21 cellular contexts compared by ENCODE assay signal in genomic region chr2:46323671-46324207, GRCh38. TPM values are rescaled to one million over a fixed set of nuclear protein-coding genes. Genes with fewer than 3 reads are reported as not detected.
DNase-seq lines count a peak whose midpoint lies in the region; ATAC-seq and TF ChIP-seq lines count a peak whose summit lies in the region.
"Had no signal": no experiment of that assay in that cellular context is flagged by ENCODE, and none has a peak within 500 bp of the region (broad histone marks: within the 10 kb centered on the region; RNA-seq: fewer than 3 reads in every experiment).

No MANE protein-coding gene starts in this region.

- 61% methylated on average over 6 of the region's 6 CpGs for WGBS in smooth muscle cell (ENCODE audit: low lambda C conversion rate)

- H4K20me1 ChIP-seq in smooth muscle cell (ENCODE audit: low read depth), result peaks cover 70% of the 10 kb centered on the region

- TF ChIP-seq CTCF in epithelial cell of esophagus (IDR thresholded peaks at IDR 0.05; ENCODE audit: insufficient read depth, low read depth, low read length, missing control alignments) (no peak), smooth muscle cell (IDR thresholded peaks at IDR 0.05; ENCODE audit: borderline replicate concordance, insufficient read depth, poor library complexity, severe bottlenecking) (no peak), glutamatergic neuron (IDR thresholded peaks at IDR 0.05; ENCODE audit: partially characterized antibody, unreplicated experiment) (no peak)

- H3K4me1 Mint-ChIP-seq in glutamatergic neuron (ENCODE audit: low read depth, unreplicated experiment), result no peaks in the 10 kb centered on the region
- H3K4me1 Mint-ChIP-seq in activated CD8-positive, alpha-beta T cell treated with anti-CD3 and anti-CD28 coated beads, Interleukin-2, amount 10 ng/mL, durations not matched to agents 7 days and 5 days (ENCODE audit: low read depth), result peaks cover 11% of the 10 kb centered on the region
- H3K4me1 Mint-ChIP-seq: B cell had no signal

- peak; percentile 52 for DNase-seq in NCI-H2029 (lab: John Stamatoyannopoulos, UW)
- DNase-seq in NCI-H2029 treated with DMSO at 0.1 percent for 48 hours (lab: John Stamatoyannopoulos, UW), result no peak
- peak; percentile 9 for DNase-seq in HCEC 1CT
- peak; percentile 80 for DNase-seq in epithelial cell of esophagus (ENCODE audit: low read depth)
- DNase-seq in smooth muscle cell (lab: John Stamatoyannopoulos, UW; ENCODE audit: unreplicated experiment), result no peak
- no peak for DNase-seq in NCI-H1105 (lab: John Stamatoyannopoulos, UW)
- DNase-seq in glutamatergic neuron, result no peak
- DNase-seq in activated CD8-positive, alpha-beta T cell treated with anti-CD3 and anti-CD28 coated beads, Interleukin-2, amount 10 ng/mL, durations not matched to agents 7 days and 5 days, result no peak
- DNase-seq: Caco-2; CD4-positive, alpha-beta T cell; DMS153; H9; NCI-H1105 treated with DMSO at 0.1 percent for 48 hours; NCI-H1694; NCI-H2227 treated with DMSO at 0.1 percent for 48 hours; NCI-H510A treated with DMSO at 0.1 percent for 48 hours; NCI-H82; OCI-M1; SIG-M5 had no signal

- H3K9me3 ChIP-seq in smooth muscle cell (replicated peaks; ENCODE audit: low read depth), result no peaks in the 10 kb centered on the region
- H3K9me3 ChIP-seq: Caco-2 had no signal

- H3K4me1 ChIP-seq in smooth muscle cell (ENCODE audit: low read depth), result peaks cover 22% of the 10 kb centered on the region

- no peak for ATAC-seq in activated CD8-positive, alpha-beta T cell treated with anti-CD3 and anti-CD28 coated beads, Interleukin-2, amount 10 ng/mL, durations not matched to agents 7 days and 5 days

- H3K9me3 Mint-ChIP-seq in glutamatergic neuron (ENCODE audit: unreplicated experiment), result no peaks in the 10 kb centered on the region
- H3K9me3 Mint-ChIP-seq in activated CD8-positive, alpha-beta T cell treated with anti-CD3 and anti-CD28 coated beads, Interleukin-2, amount 10 ng/mL, durations not matched to agents 7 days and 5 days (ENCODE audit: insufficient read depth), result no peaks in the 10 kb centered on the region
- H3K9me3 Mint-ChIP-seq: CD4-positive, alpha-beta T cell; H9 had no signal

- H3K27me3 Mint-ChIP-seq in glutamatergic neuron (ENCODE audit: unreplicated experiment), result no peaks in the 10 kb centered on the region
- H3K27me3 Mint-ChIP-seq in activated CD8-positive, alpha-beta T cell treated with anti-CD3 and anti-CD28 coated beads, Interleukin-2, amount 10 ng/mL, durations not matched to agents 7 days and 5 days (ENCODE audit: low read depth), result peaks cover 30% of the 10 kb centered on the region
- H3K27me3 Mint-ChIP-seq: CD4-positive, alpha-beta T cell had no signal

- CTCF ChIA-PET in activated CD8-positive, alpha-beta T cell treated with anti-CD3 and anti-CD28 coated beads, Interleukin-2, amount 10 ng/mL, durations not matched to agents 7 days and 5 days (lab: Charles Lee), result no interaction called here

- no peaks in the 10 kb centered on the region for H3K36me3 ChIP-seq in smooth muscle cell (ENCODE audit: low read depth)

- no peak overlapping the region for H3K4me3 ChIP-seq in epithelial cell of esophagus (ENCODE audit: low read length)
- no peak overlapping the region for H3K4me3 ChIP-seq in smooth muscle cell

- H3K27ac ChIP-seq in smooth muscle cell (ENCODE audit: low read depth), result peak overlapping the region; percentile 96
- H3K27ac ChIP-seq: 22Rv1 had no signal

- H2AFZ ChIP-seq in smooth muscle cell (ENCODE audit: low read depth), result no peak overlapping the region

- peak overlapping the region; percentile 38 for H3K4me2 ChIP-seq in smooth muscle cell

- H3K27me3 ChIP-seq in smooth muscle cell (ENCODE audit: low read depth), result no peaks in the 10 kb centered on the region

- peaks cover 99% of the 10 kb centered on the region for H3K79me2 ChIP-seq in smooth muscle cell (ENCODE audit: low read depth)

- peaks cover 25% of the 10 kb centered on the region for H3F3A ChIP-seq in smooth muscle cell (ENCODE audit: low read depth)

- H3K9ac ChIP-seq in smooth muscle cell (ENCODE audit: low read depth), result no peak overlapping the region

- H3K4me3 Mint-ChIP-seq in glutamatergic neuron (ENCODE audit: unreplicated experiment), result no peak overlapping the region
- no peak overlapping the region for H3K4me3 Mint-ChIP-seq in activated CD8-positive, alpha-beta T cell treated with anti-CD3 and anti-CD28 coated beads, Interleukin-2, amount 10 ng/mL, durations not matched to agents 7 days and 5 days
- H3K4me3 Mint-ChIP-seq: B cell; CD4-positive, alpha-beta T cell; H9 had no signal

- no peak overlapping the region for H3K27ac Mint-ChIP-seq in glutamatergic neuron (ENCODE audit: unreplicated experiment)
- no peak overlapping the region for H3K27ac Mint-ChIP-seq in activated CD8-positive, alpha-beta T cell treated with anti-CD3 and anti-CD28 coated beads, Interleukin-2, amount 10 ng/mL, durations not matched to agents 7 days and 5 days
- H3K27ac Mint-ChIP-seq: B cell; CD4-positive, alpha-beta T cell; H9 had no signal

- H3K36me3 Mint-ChIP-seq in glutamatergic neuron (ENCODE audit: unreplicated experiment), result no peaks in the 10 kb centered on the region
- no peaks in the 10 kb centered on the region for H3K36me3 Mint-ChIP-seq in activated CD8-positive, alpha-beta T cell treated with anti-CD3 and anti-CD28 coated beads, Interleukin-2, amount 10 ng/mL, durations not matched to agents 7 days and 5 days (ENCODE audit: low read depth)

- POLR2A ChIA-PET in activated CD8-positive, alpha-beta T cell treated with anti-CD3 and anti-CD28 coated beads, Interleukin-2, amount 10 ng/mL, durations not matched to agents 7 days and 5 days (lab: Charles Lee), result no interaction called here

RNA-seq across cellular contexts. Expression of gene EPAS1, which starts 26.5 kb away (rescaled TPM):
- 57.5 and 91.6 TPM in 2 replicates for total RNA-seq in smooth muscle cell
- polyA plus RNA-seq in smooth muscle cell, result 31.7 and 61.5 TPM in 2 replicates
- not detected for total RNA-seq in glutamatergic neuron (ENCODE audit: unreplicated experiment)
- total RNA-seq in activated CD8-positive, alpha-beta T cell treated with anti-CD3 and anti-CD28 coated beads, Interleukin-2, amount 10 ng/mL, durations not matched to agents 7 days and 5 days, result 10 to 100 TPM; 12.6 to 16.2 TPM

Comparison
In these comparisons a context has a peak if more than half of its experiments do, and no peak if none do; other contexts are left out.
1. DNase-seq: peak in NCI-H2029 (single experiment), HCEC 1CT (single experiment) and epithelial cell of esophagus (single experiment); none in NCI-H2029 treated with DMSO at 0.1 percent for 48 hours (single experiment), smooth muscle cell (single experiment), NCI-H1105 (single experiment), glutamatergic neuron (single experiment) and activated CD8-positive, alpha-beta T cell treated with anti-CD3 and anti-CD28 coated beads, Interleukin-2, amount 10 ng/mL, durations not matched to agents 7 days and 5 days (single experiment).
2. RNA of gene EPAS1, which starts 26.5 kb away (total RNA-seq): 57.5 to 91.6 TPM in smooth muscle cell and 12.6 to 16.2 TPM in activated CD8-positive, alpha-beta T cell treated with anti-CD3 and anti-CD28 coated beads, Interleukin-2, amount 10 ng/mL, durations not matched to agents 7 days and 5 days; not detected in glutamatergic neuron (single experiment); every median in the first group is over 10 times any median in the second.